Comparison of ENCODE assay signal across 1 cellular context in the genomic region with DNA sequence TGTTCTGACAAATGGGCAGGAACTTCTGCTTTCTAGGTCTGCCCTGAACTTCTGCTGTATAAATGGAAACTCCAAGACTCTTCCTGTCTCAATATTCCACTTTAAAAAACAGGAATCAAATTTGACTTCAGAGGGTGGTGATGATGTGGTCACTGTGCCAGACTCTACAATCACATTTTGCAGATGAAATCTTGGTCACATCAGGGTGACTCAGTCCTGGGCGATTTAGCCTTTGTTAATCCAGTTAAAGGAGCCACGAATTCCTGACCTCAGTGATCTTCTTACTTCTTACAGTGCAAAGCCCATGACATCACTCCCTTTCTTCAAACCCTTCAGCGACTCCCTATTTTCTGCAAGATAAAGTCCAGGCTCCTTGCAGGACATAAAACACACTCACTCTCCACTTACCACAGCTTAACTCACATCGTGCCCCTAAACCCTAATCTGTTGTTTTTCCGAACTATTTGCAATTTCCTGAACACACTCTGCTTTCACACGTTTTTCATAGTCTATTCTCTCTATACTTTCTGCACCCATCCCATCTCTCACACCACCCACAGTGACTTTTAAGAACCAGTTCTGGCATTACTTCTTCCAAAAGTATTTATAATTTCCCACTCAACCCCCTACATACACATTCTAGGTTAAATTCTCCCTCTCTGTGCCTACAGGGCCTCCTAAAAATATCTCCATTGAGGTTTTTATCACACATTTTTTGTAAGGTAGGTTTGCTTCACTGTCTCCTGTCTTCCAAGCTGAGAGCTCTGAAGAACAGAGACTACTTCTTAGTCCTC.
A peak's percentile ranks its signal among the peaks of the same experiment; 100 is the strongest.
TF ChIP-seq lines count a peak whose summit lies in the region.

No MANE protein-coding gene starts in this region.

TF ChIP-seq in K562, 482 proteins besides CTCF, POLR2A, EP300 and RAD21 (continued from another document):
- TF ChIP-seq, protein P1, sequence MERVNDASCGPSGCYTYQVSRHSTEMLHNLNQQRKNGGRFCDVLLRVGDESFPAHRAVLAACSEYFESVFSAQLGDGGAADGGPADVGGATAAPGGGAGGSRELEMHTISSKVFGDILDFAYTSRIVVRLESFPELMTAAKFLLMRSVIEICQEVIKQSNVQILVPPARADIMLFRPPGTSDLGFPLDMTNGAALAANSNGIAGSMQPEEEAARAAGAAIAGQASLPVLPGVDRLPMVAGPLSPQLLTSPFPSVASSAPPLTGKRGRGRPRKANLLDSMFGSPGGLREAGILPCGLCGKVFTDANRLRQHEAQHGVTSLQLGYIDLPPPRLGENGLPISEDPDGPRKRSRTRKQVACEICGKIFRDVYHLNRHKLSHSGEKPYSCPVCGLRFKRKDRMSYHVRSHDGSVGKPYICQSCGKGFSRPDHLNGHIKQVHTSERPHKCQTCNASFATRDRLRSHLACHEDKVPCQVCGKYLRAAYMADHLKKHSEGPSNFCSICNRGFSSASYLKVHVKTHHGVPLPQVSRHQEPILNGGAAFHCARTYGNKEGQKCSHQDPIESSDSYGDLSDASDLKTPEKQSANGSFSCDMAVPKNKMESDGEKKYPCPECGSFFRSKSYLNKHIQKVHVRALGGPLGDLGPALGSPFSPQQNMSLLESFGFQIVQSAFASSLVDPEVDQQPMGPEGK (CRISPR knock-in tag; IDR thresholded peaks at IDR 0.05; ENCODE audit: borderline replicate concordance), result no peak
- TF ChIP-seq, protein P2, sequence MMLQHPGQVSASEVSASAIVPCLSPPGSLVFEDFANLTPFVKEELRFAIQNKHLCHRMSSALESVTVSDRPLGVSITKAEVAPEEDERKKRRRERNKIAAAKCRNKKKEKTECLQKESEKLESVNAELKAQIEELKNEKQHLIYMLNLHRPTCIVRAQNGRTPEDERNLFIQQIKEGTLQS (IDR thresholded peaks at IDR 0.05), result peak; percentile 28; the same call in 1 of the 2 replicates
- TF ChIP-seq, protein P2 (CRISPR knock-in tag; conservative IDR thresholded peaks at IDR 0.05), result no peak
